In the genomic region with DNA sequence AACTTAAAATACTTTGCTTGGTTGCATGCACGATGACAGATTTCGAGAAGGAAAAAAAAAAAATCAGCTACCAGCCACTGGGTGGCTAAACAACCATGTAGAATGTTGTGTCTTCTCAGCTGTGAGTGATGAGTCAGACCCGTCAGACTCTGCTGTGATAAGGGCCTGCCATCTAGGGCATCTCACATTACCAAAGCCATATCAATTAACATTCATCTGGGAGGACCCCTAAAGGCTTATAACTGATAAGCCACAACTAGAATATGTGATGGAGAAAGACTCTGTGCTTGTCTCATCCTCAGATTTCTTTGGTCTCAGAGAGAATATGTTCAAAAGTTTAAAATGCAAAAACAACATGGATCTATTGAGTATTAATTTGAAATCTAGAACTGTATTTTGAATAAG, we compare ENCODE assay signal across 1 cellular context.
TF ChIP-seq lines count a peak whose summit lies in the region.

No MANE protein-coding gene starts in this region.

TF ChIP-seq in K562, 482 proteins besides CTCF, POLR2A, EP300 and RAD21 (continued from another document and continues in another):
- TF ChIP-seq HIVEP1 (CRISPR knock-in tag; IDR thresholded peaks at IDR 0.05) (no peak), CHD4 (IDR thresholded peaks at IDR 0.05; ENCODE audit: insufficient read depth, insufficient replicate concordance, low read depth, low read length, poor library complexity, severe bottlenecking) (no peak), CBX1 (IDR thresholded peaks at IDR 0.05; ENCODE audit: low read depth) (no peak), GATA2 (CRISPR knock-in tag; IDR thresholded peaks at IDR 0.05) (peak; percentile 50), ZNF77 (CRISPR knock-in tag; IDR thresholded peaks at IDR 0.05) (no peak), ZNF696 (CRISPR knock-in tag; conservative IDR thresholded peaks at IDR 0.05) (no peak), GABPB1 (CRISPR knock-in tag; IDR thresholded peaks at IDR 0.05) (no peak), MAFK (IDR thresholded peaks at IDR 0.05; ENCODE audit: low read length) (no peak), CREM (IDR thresholded peaks at IDR 0.05; ENCODE audit: low read depth) (peak; percentile 35; the same call in 1 of the 2 replicates), SMARCC2 (IDR thresholded peaks at IDR 0.05; ENCODE audit: low read depth) (peak; percentile 52), GATAD2B (IDR thresholded peaks at IDR 0.05; ENCODE audit: borderline replicate concordance) (no peak), KAT7 (CRISPR knock-in tag; IDR thresholded peaks at IDR 0.05; ENCODE audit: borderline replicate concordance) (no peak), ATF7 (IDR thresholded peaks at IDR 0.05) (peak; percentile 14; the same call in 1 of the 2 replicates), ZNF143 (CRISPR knock-in tag; IDR thresholded peaks at IDR 0.05) (no peak), ZSCAN32 (CRISPR knock-in tag; IDR thresholded peaks at IDR 0.05) (no peak), KDM5B (IDR thresholded peaks at IDR 0.05; ENCODE audit: insufficient replicate concordance, low read depth, low read length) (no peak), RNF2 (IDR thresholded peaks at IDR 0.05) (no peak), GTF2F1 (IDR thresholded peaks at IDR 0.05; ENCODE audit: low read depth, low read length) (no peak), ZNF408 (CRISPR knock-in tag; IDR thresholded peaks at IDR 0.05; ENCODE audit: low read depth) (no peak), FOS (IDR thresholded peaks at IDR 0.05; ENCODE audit: extremely low read depth, insufficient read length) (peak; percentile 64), GTF2E2 (tag; IDR thresholded peaks at IDR 0.05) (no peak), MYNN (IDR thresholded peaks at IDR 0.05) (no peak), MYNN (CRISPR knock-in tag; IDR thresholded peaks at IDR 0.05) (no peak), NR2C1 (IDR thresholded peaks at IDR 0.05) (no peak), NR2C1 (tag; IDR thresholded peaks at IDR 0.05) (no peak), NFIX (CRISPR knock-in tag; IDR thresholded peaks at IDR 0.05; ENCODE audit: low read depth) (no peak), PTTG1 (tag; IDR thresholded peaks at IDR 0.05; ENCODE audit: low read depth) (no peak), ZNF316 (IDR thresholded peaks at IDR 0.05) (no peak), POU5F1 (IDR thresholded peaks at IDR 0.05; ENCODE audit: borderline replicate concordance, low read depth, low read length, partially characterized antibody) (no peak), ERF (CRISPR knock-in tag; IDR thresholded peaks at IDR 0.05) (no peak), HMG20B (CRISPR knock-in tag; IDR thresholded peaks at IDR 0.05) (no peak), STAT5B (CRISPR knock-in tag; IDR thresholded peaks at IDR 0.05) (no peak), DPF2 (IDR thresholded peaks at IDR 0.05) (peak; percentile 88), CC2D1A (IDR thresholded peaks at IDR 0.05) (no peak), TGIF2 (CRISPR knock-in tag; IDR thresholded peaks at IDR 0.05) (no peak), HEY1 (CRISPR knock-in tag; IDR thresholded peaks at IDR 0.05; ENCODE audit: borderline replicate concordance) (no peak), NFYB (IDR thresholded peaks at IDR 0.05; ENCODE audit: extremely low read depth, insufficient read length) (no peak), PHF21A (IDR thresholded peaks at IDR 0.05; ENCODE audit: borderline replicate concordance, low read depth) (no peak), SIRT6 (IDR thresholded peaks at IDR 0.05; ENCODE audit: low read depth, low read length) (no peak), CCAR2 (IDR thresholded peaks at IDR 0.05; ENCODE audit: low read depth, low read length) (no peak), ETV5 (CRISPR knock-in tag; IDR thresholded peaks at IDR 0.05; ENCODE audit: low read depth) (no peak), MAFG (tag; conservative IDR thresholded peaks at IDR 0.05) (0 out of 2 replicates have a peak, but pooled peaks have one; percentile 9), SP2 (IDR thresholded peaks at IDR 0.05; ENCODE audit: extremely low read depth, low read depth, low read length, poor library complexity, severe bottlenecking) (no peak), ZBTB17 (CRISPR knock-in tag; IDR thresholded peaks at IDR 0.05) (no peak), PCBP2 (IDR thresholded peaks at IDR 0.05; ENCODE audit: low read depth, low read length, poor library complexity, severe bottlenecking) (no peak), ZNF695 (CRISPR knock-in tag; IDR thresholded peaks at IDR 0.05) (no peak), ZNF830 (CRISPR knock-in tag; IDR thresholded peaks at IDR 0.05) (no peak)
- TF ChIP-seq, protein P1, sequence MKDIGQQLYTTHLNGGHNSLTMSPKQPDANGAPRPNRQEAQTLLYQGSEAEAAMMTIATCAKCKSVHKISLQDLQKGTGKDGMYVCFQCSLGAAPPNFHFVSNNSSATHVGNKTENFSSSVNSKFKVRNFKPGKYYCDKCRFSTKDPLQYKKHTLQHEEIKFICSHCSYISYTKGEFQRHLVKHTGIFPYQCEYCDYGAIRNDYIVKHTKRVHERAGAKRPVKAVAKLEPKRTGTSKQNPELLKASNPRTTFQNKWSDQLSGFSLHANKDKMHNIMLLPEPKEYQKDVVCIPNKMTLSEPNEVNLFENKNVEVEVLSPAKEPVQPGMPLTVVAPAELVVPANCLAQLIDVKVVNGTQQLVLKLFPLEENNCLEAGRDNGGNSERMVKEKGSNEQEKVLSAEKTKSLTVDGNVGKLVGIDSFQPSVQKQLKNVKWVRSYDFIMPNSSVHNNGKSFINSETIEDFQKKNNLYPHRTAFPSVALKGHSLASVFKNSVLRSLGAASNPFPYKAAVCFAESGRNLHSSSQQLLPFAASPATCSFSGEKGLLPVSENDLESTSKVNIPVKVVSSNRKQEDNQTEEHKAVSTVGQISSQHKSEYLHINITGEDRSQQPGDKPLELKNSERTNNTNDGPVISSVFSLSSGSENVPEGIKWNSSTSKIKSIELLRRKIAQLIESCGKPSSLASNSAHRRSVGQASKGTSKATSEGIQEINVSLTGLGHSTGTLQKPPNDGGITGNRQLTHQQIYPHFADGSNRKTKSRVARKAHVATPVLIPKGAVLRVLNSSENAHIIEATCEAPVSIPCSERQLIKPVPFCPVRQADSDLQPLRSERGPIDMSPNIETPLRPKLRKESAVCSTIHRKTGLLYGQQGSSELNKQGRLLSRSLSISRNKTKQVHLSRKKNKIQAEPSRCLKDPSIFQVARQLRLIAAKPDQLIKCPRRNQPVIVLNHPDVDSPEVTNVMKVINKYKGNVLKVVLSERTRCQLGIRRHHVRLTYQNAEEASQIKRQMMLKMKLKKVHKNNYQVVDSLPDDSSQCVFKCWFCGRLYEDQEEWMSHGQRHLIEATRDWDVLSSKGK (CRISPR knock-in tag; IDR thresholded peaks at IDR 0.05), result no peak
- TF ChIP-seq, protein P2, sequence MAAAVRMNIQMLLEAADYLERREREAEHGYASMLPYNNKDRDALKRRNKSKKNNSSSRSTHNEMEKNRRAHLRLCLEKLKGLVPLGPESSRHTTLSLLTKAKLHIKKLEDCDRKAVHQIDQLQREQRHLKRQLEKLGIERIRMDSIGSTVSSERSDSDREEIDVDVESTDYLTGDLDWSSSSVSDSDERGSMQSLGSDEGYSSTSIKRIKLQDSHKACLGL (CRISPR knock-in tag; IDR thresholded peaks at IDR 0.05; ENCODE audit: borderline replicate concordance, poor library complexity, severe bottlenecking), result no peak
- TF ChIP-seq, protein P3, sequence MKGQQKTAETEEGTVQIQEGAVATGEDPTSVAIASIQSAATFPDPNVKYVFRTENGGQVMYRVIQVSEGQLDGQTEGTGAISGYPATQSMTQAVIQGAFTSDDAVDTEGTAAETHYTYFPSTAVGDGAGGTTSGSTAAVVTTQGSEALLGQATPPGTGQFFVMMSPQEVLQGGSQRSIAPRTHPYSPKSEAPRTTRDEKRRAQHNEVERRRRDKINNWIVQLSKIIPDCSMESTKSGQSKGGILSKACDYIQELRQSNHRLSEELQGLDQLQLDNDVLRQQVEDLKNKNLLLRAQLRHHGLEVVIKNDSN (CRISPR knock-in tag; IDR thresholded peaks at IDR 0.05), result no peak
- TF ChIP-seq, protein P4, sequence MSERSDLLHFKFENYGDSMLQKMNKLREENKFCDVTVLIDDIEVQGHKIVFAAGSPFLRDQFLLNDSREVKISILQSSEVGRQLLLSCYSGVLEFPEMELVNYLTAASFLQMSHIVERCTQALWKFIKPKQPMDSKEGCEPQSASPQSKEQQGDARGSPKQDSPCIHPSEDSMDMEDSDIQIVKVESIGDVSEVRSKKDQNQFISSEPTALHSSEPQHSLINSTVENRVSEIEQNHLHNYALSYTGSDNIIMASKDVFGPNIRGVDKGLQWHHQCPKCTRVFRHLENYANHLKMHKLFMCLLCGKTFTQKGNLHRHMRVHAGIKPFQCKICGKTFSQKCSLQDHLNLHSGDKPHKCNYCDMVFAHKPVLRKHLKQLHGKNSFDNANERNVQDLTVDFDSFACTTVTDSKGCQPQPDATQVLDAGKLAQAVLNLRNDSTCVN (CRISPR knock-in tag; IDR thresholded peaks at IDR 0.05), result no peak
- TF ChIP-seq, protein P5, sequence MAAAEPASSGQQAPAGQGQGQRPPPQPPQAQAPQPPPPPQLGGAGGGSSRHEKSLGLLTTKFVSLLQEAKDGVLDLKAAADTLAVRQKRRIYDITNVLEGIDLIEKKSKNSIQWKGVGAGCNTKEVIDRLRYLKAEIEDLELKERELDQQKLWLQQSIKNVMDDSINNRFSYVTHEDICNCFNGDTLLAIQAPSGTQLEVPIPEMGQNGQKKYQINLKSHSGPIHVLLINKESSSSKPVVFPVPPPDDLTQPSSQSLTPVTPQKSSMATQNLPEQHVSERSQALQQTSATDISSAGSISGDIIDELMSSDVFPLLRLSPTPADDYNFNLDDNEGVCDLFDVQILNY (CRISPR knock-in tag; IDR thresholded peaks at IDR 0.05), result no peak
- TF ChIP-seq, protein P6, sequence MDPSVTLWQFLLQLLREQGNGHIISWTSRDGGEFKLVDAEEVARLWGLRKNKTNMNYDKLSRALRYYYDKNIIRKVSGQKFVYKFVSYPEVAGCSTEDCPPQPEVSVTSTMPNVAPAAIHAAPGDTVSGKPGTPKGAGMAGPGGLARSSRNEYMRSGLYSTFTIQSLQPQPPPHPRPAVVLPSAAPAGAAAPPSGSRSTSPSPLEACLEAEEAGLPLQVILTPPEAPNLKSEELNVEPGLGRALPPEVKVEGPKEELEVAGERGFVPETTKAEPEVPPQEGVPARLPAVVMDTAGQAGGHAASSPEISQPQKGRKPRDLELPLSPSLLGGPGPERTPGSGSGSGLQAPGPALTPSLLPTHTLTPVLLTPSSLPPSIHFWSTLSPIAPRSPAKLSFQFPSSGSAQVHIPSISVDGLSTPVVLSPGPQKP (CRISPR knock-in tag; IDR thresholded peaks at IDR 0.05), result no peak
- TF ChIP-seq, protein P7, sequence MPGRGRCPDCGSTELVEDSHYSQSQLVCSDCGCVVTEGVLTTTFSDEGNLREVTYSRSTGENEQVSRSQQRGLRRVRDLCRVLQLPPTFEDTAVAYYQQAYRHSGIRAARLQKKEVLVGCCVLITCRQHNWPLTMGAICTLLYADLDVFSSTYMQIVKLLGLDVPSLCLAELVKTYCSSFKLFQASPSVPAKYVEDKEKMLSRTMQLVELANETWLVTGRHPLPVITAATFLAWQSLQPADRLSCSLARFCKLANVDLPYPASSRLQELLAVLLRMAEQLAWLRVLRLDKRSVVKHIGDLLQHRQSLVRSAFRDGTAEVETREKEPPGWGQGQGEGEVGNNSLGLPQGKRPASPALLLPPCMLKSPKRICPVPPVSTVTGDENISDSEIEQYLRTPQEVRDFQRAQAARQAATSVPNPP (IDR thresholded peaks at IDR 0.05; ENCODE audit: borderline replicate concordance, insufficient read depth, insufficient read length), result no peak
- TF ChIP-seq, protein P8, sequence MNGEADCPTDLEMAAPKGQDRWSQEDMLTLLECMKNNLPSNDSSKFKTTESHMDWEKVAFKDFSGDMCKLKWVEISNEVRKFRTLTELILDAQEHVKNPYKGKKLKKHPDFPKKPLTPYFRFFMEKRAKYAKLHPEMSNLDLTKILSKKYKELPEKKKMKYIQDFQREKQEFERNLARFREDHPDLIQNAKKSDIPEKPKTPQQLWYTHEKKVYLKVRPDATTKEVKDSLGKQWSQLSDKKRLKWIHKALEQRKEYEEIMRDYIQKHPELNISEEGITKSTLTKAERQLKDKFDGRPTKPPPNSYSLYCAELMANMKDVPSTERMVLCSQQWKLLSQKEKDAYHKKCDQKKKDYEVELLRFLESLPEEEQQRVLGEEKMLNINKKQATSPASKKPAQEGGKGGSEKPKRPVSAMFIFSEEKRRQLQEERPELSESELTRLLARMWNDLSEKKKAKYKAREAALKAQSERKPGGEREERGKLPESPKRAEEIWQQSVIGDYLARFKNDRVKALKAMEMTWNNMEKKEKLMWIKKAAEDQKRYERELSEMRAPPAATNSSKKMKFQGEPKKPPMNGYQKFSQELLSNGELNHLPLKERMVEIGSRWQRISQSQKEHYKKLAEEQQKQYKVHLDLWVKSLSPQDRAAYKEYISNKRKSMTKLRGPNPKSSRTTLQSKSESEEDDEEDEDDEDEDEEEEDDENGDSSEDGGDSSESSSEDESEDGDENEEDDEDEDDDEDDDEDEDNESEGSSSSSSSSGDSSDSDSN (IDR thresholded peaks at IDR 0.05; ENCODE audit: borderline replicate concordance in 1 of 2, low read depth in 2 of 2, low read length in 2 of 2), result no peak
- TF ChIP-seq, protein P9, sequence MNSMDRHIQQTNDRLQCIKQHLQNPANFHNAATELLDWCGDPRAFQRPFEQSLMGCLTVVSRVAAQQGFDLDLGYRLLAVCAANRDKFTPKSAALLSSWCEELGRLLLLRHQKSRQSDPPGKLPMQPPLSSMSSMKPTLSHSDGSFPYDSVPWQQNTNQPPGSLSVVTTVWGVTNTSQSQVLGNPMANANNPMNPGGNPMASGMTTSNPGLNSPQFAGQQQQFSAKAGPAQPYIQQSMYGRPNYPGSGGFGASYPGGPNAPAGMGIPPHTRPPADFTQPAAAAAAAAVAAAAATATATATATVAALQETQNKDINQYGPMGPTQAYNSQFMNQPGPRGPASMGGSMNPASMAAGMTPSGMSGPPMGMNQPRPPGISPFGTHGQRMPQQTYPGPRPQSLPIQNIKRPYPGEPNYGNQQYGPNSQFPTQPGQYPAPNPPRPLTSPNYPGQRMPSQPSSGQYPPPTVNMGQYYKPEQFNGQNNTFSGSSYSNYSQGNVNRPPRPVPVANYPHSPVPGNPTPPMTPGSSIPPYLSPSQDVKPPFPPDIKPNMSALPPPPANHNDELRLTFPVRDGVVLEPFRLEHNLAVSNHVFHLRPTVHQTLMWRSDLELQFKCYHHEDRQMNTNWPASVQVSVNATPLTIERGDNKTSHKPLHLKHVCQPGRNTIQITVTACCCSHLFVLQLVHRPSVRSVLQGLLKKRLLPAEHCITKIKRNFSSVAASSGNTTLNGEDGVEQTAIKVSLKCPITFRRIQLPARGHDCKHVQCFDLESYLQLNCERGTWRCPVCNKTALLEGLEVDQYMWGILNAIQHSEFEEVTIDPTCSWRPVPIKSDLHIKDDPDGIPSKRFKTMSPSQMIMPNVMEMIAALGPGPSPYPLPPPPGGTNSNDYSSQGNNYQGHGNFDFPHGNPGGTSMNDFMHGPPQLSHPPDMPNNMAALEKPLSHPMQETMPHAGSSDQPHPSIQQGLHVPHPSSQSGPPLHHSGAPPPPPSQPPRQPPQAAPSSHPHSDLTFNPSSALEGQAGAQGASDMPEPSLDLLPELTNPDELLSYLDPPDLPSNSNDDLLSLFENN (IDR thresholded peaks at IDR 0.05; ENCODE audit: low read depth in 2 of 2, low read length in 2 of 2), result no peak
